Comparison of ENCODE assay signal across 26 cellular contexts in the genomic region with DNA sequence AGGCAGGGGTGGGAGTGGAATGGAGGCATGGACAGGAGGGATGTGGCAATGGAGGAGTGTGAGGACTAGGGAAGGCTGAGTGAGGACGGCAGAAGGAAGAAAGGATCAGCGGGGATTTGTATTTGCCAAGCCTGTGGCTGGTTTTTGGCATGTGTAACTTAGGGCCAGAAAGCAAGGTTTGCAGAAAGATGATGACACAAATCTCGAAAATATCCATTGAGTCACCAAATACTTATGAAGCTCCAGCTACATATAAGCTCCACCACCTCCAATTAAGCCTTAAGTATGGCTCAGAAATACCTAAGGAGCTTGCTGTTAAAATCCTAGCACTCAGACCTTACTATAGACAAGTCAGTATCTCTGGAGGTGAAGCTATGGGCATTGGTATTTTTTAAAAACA.
DNase-seq lines count a peak whose midpoint lies in the region; ATAC-seq and TF ChIP-seq lines count a peak whose summit lies in the region.
"Had no signal": no experiment of that assay in that cellular context is flagged by ENCODE, and none has a peak within 500 bp of the region (broad histone marks: within the 10 kb centered on the region; RNA-seq: fewer than 3 reads in every experiment).

No MANE protein-coding gene starts in this region.

- no peaks in the 10 kb centered on the region for H3K9me1 ChIP-seq in IMR-90 (ENCODE audit: insufficient read depth, low read length)

- H3K56ac ChIP-seq in IMR-90 (ENCODE audit: extremely low read depth, insufficient read depth, low read length), result no peak overlapping the region

- DNase-seq in AG10803 (ENCODE audit: low read depth) (peak; percentile 95), IMR-90 (peak; percentile 54), choroid plexus epithelial cell (ENCODE audit: low read depth) (peak; percentile 14), trophoblast cell (peak; percentile 10 to 76), adrenal gland (no peak)
- no peak for DNase-seq in CD8-positive, alpha-beta T cell
- DNase-seq: activated CD4-positive, CD25-positive, alpha-beta regulatory T cell treated with anti-CD3 and anti-CD28 coated beads, Interleukin-2, amount 50 U/mL, for 72 hours; activated CD8-positive, alpha-beta T cell treated with anti-CD3 and anti-CD28 coated beads for 36 hours; activated effector memory CD4-positive, alpha-beta T cell treated with anti-CD3 and anti-CD28 coated beads, Interleukin-2, amount 50 U/mL, for 16 hours; colonic mucosa; effector memory CD8-positive, alpha-beta T cell; islet precursor cell; Kasumi-1; lower lobe of right lung; NCI-H1092; NCI-H187; NCI-H2171 treated with DMSO at 0.1 percent for 48 hours; NCI-H526 treated with DMSO at 0.1 percent for 48 hours; stimulated activated CD4-positive, alpha-beta T cell treated with anti-CD3 and anti-CD28 coated beads, Interleukin-1b, Interleukin-23, amount 100 ng/mL, for 48 hours; upper lobe of right lung had no signal

- no peaks in the 10 kb centered on the region for H3K36me3 Mint-ChIP-seq in CD8-positive, alpha-beta T cell

- no CpG with 5 or more reads among the region's 3 CpGs for WGBS in IMR-90 (ENCODE audit: extremely low coverage in 2 of 2, insufficient read length in 1 of 2), 2 experiments
- no CpG with 5 or more reads among the region's 3 CpGs for WGBS in trophoblast cell (ENCODE audit: extremely low coverage, insufficient coverage, insufficient read length)
- 77 to 90% (median 84%) methylated on average over 3 of the region's 3 CpGs for WGBS in adrenal gland, 4 donors

- BruUV-seq in IMR-90 (replicated peaks; lab: Mats Ljungman, UMichigan), result no TSS peak

- no peaks in the 10 kb centered on the region for H3K4me1 ChIP-seq in IMR-90 (ENCODE audit: control insufficient read depth, insufficient read depth, low read length)
- H3K4me1 ChIP-seq in trophoblast cell (ENCODE audit: control insufficient read depth in 1 of 2, insufficient read depth in 2 of 2, low read length in 2 of 2), result peaks cover 0 to 2% of the 10 kb centered on the region in 2 experiments
- no peaks in the 10 kb centered on the region for H3K4me1 ChIP-seq in CD8-positive, alpha-beta T cell (ENCODE audit: insufficient read depth, low read length)
- no peaks in the 10 kb centered on the region for H3K4me1 ChIP-seq in adrenal gland (replicated peaks in 1 of 2)
- H3K4me1 ChIP-seq: colonic mucosa, lower lobe of right lung, SJSA1, upper lobe of right lung had no signal

- H3K27ac ChIP-seq in IMR-90 (ENCODE audit: insufficient read depth, low read length) (no peak overlapping the region), trophoblast cell (ENCODE audit: low read depth, low read length) (no peak overlapping the region), adrenal gland (no peak overlapping the region)
- H3K27ac ChIP-seq in CD8-positive, alpha-beta T cell (ENCODE audit: low read depth, low read length), result no peak overlapping the region
- H3K27ac ChIP-seq: C4-2B, colonic mucosa, lower lobe of right lung, SJSA1, skin epidermis, upper lobe of right lung had no signal

- H4K91ac ChIP-seq in IMR-90 (ENCODE audit: insufficient read depth, low read depth, low read length) (no peak overlapping the region), trophoblast cell (ENCODE audit: low read depth, low read length) (no peak overlapping the region)

- TF ChIP-seq CTCF in AG10803 (conservative IDR thresholded peaks at IDR 0.05; ENCODE audit: low read length) (no peak), IMR-90 (conservative IDR thresholded peaks at IDR 0.05; ENCODE audit: low read depth, low read length) (no peak), choroid plexus epithelial cell (conservative IDR thresholded peaks at IDR 0.05; ENCODE audit: low read depth, low read length) (no peak), adrenal gland (IDR thresholded peaks at IDR 0.05) (no peak)
- no peak for TF ChIP-seq CTCF in CD8-positive, alpha-beta T cell (IDR thresholded peaks at IDR 0.05)

- no peaks in the 10 kb centered on the region for H3K36me3 ChIP-seq in IMR-90 (ENCODE audit: control insufficient read depth, insufficient read depth, low read length)
- no peaks in the 10 kb centered on the region for H3K36me3 ChIP-seq in trophoblast cell (ENCODE audit: control insufficient read depth in 1 of 2, insufficient read depth in 2 of 2, low read length in 2 of 2)
- no peaks in the 10 kb centered on the region for H3K36me3 ChIP-seq in CD8-positive, alpha-beta T cell (ENCODE audit: insufficient read depth, low read length)
- H3K36me3 ChIP-seq in adrenal gland (replicated peaks in 1 of 2), result no peaks in the 10 kb centered on the region
- H3K36me3 ChIP-seq: colonic mucosa, lower lobe of right lung, SJSA1, upper lobe of right lung had no signal

- no peak overlapping the region for H2BK12ac ChIP-seq in trophoblast cell (ENCODE audit: low read length)

- H2AK5ac ChIP-seq in IMR-90 (ENCODE audit: low read depth, low read length) (no peak overlapping the region), trophoblast cell (ENCODE audit: low read length) (no peak overlapping the region)

- H3K4me1 Mint-ChIP-seq in CD8-positive, alpha-beta T cell (ENCODE audit: low read depth), result no peaks in the 10 kb centered on the region

- no peak overlapping the region for H4K12ac ChIP-seq in trophoblast cell (ENCODE audit: low read depth, low read length)

- no peak overlapping the region for H3K18ac ChIP-seq in IMR-90 (ENCODE audit: low read depth, low read length)
- no peak overlapping the region for H3K18ac ChIP-seq in trophoblast cell (ENCODE audit: low read length)

- no peak for TF ChIP-seq RAD21 in IMR-90 (IDR thresholded peaks at IDR 0.05; ENCODE audit: low read length)

- TF ChIP-seq POLR2A in IMR-90 (IDR thresholded peaks at IDR 0.05; ENCODE audit: low read depth, low read length), result no peak
- TF ChIP-seq POLR2A in adrenal gland (IDR thresholded peaks at IDR 0.05), result no peak

- H4K20me1 ChIP-seq in IMR-90 (ENCODE audit: insufficient read depth, low read length), result no peaks in the 10 kb centered on the region

- H3K4me2 ChIP-seq in IMR-90 (ENCODE audit: low read depth, low read length), result no peak overlapping the region
- H3K4me2 ChIP-seq in trophoblast cell (ENCODE audit: low read length), result no peak overlapping the region
- H3K4me2 ChIP-seq: GM23338 had no signal

- H2BK15ac ChIP-seq in IMR-90 (ENCODE audit: low read depth, low read length), result no peak overlapping the region

- no peak overlapping the region for H3K4me3 Mint-ChIP-seq in CD8-positive, alpha-beta T cell
- H3K4me3 Mint-ChIP-seq: activated CD8-positive, alpha-beta T cell treated with anti-CD3 and anti-CD28 coated beads for 36 hours; effector memory CD8-positive, alpha-beta T cell; GM23338 had no signal

- in situ Hi-C loops in IMR-90 (cut with MboI; ENCODE audit: low sequenced_read_pairs), result no loop called here

- H2BK20ac ChIP-seq in IMR-90 (ENCODE audit: low read depth, low read length), result no peak overlapping the region

- no peak overlapping the region for H3K4me3 ChIP-seq in AG10803 (ENCODE audit: low read length)
- no peak overlapping the region for H3K4me3 ChIP-seq in IMR-90 (ENCODE audit: insufficient read depth, low read depth, low read length)
- no peak overlapping the region for H3K4me3 ChIP-seq in choroid plexus epithelial cell (ENCODE audit: low read depth, low read length)
- H3K4me3 ChIP-seq in trophoblast cell (ENCODE audit: low read depth, low read length), result no peak overlapping the region
- no peak overlapping the region for H3K4me3 ChIP-seq in CD8-positive, alpha-beta T cell (ENCODE audit: low read depth, low read length)
- H3K4me3 ChIP-seq in adrenal gland, result no peak overlapping the region
- H3K4me3 ChIP-seq: colonic mucosa, GM23338, lower lobe of right lung, SJSA1, skin epidermis, upper lobe of right lung had no signal

- no peak overlapping the region for H2AK9ac ChIP-seq in IMR-90 (replicated peaks; ENCODE audit: low read depth, low read length, poor library complexity)

- no peak overlapping the region for H3K4ac ChIP-seq in IMR-90 (ENCODE audit: low read depth, low read length)
- H3K4ac ChIP-seq in trophoblast cell (ENCODE audit: low read depth, low read length), result no peak overlapping the region

- H4K5ac ChIP-seq in IMR-90 (ENCODE audit: low read depth, low read length), result no peak overlapping the region

- H3K79me1 ChIP-seq in IMR-90 (ENCODE audit: low read depth in 1 of 2, low read length in 2 of 2) (no peaks in the 10 kb centered on the region), trophoblast cell (ENCODE audit: low read length) (no peaks in the 10 kb centered on the region)

- POLR2A ChIA-PET in IMR-90 (lab: Charles Lee; ENCODE audit: unreplicated experiment), result no interaction called here
- POLR2A ChIA-PET in CD8-positive, alpha-beta T cell (lab: Charles Lee), result no interaction called here

- no peak overlapping the region for H2BK120ac ChIP-seq in IMR-90 (ENCODE audit: low read depth, low read length)
- H2BK120ac ChIP-seq in trophoblast cell (ENCODE audit: insufficient read depth, low read length, poor library complexity), result no peak overlapping the region

- no peaks in the 10 kb centered on the region for H3K79me2 ChIP-seq in trophoblast cell (ENCODE audit: control insufficient read depth, insufficient read depth, low read length, poor library complexity)

- CTCF ChIA-PET in IMR-90 (lab: Yijun Ruan, JAX), result no interaction called here
- CTCF ChIA-PET in CD8-positive, alpha-beta T cell (lab: Charles Lee), result no interaction called here

- no peak overlapping the region for H2BK5ac ChIP-seq in IMR-90 (ENCODE audit: low read depth, low read length, poor library complexity, severe bottlenecking)
- H2BK5ac ChIP-seq in trophoblast cell (ENCODE audit: low read depth, low read length, poor library complexity), result no peak overlapping the region

- H3K27ac Mint-ChIP-seq in CD8-positive, alpha-beta T cell, result no peak overlapping the region
- H3K27ac Mint-ChIP-seq: activated CD8-positive, alpha-beta T cell treated with anti-CD3 and anti-CD28 coated beads for 36 hours; effector memory CD8-positive, alpha-beta T cell; GM23338 had no signal

- H3K23ac ChIP-seq in IMR-90 (ENCODE audit: low read depth, low read length) (no peak overlapping the region), trophoblast cell (ENCODE audit: low read length) (no peak overlapping the region)

- dilution Hi-C loops in IMR-90 (cut with HindIII; ENCODE audit: low sequenced_read_pairs, unreplicated experiment), result no loop called here

- H3K9ac ChIP-seq in IMR-90 (ENCODE audit: low read depth, low read length), result no peak overlapping the region
- H3K9ac ChIP-seq in trophoblast cell (ENCODE audit: low read length), result no peak overlapping the region

- no peaks in the 10 kb centered on the region for H3K9me3 ChIP-seq in IMR-90 (ENCODE audit: control insufficient read depth, insufficient read depth, low read length)
- no peaks in the 10 kb centered on the region for H3K9me3 ChIP-seq in trophoblast cell (ENCODE audit: insufficient read depth, low read depth, low read length)
- H3K9me3 ChIP-seq in CD8-positive, alpha-beta T cell (ENCODE audit: low read length), result no peaks in the 10 kb centered on the region
- H3K9me3 ChIP-seq in adrenal gland (replicated peaks in 1 of 3), result no peaks in the 10 kb centered on the region
- H3K9me3 ChIP-seq: colonic mucosa, lower lobe of right lung, SJSA1, upper lobe of right lung had no signal

- intact Hi-C loops in IMR-90 (cut with micrococcal nuclease) (no loop called here), adrenal gland (cut with DNase I) (no loop called here)
- intact Hi-C loops in CD8-positive, alpha-beta T cell (cut with DNase I, micrococcal nuclease), result no loop called here

- H3K9me3 Mint-ChIP-seq in CD8-positive, alpha-beta T cell, result peaks cover 3% of the 10 kb centered on the region
- H3K9me3 Mint-ChIP-seq: effector memory CD8-positive, alpha-beta T cell; GM23338 had no signal

- H3K27me3 ChIP-seq in IMR-90 (ENCODE audit: control insufficient read depth, insufficient read depth, low read length), result peaks cover 4% of the 10 kb centered on the region
- no peaks in the 10 kb centered on the region for H3K27me3 ChIP-seq in trophoblast cell (ENCODE audit: insufficient read depth, low read length)
- H3K27me3 ChIP-seq in CD8-positive, alpha-beta T cell (ENCODE audit: insufficient read depth, low read length), result no peaks in the 10 kb centered on the region
- H3K27me3 ChIP-seq in adrenal gland, result no peaks in the 10 kb centered on the region
- H3K27me3 ChIP-seq: colonic mucosa, upper lobe of right lung had no signal

- H3K27me3 Mint-ChIP-seq in CD8-positive, alpha-beta T cell (ENCODE audit: low read depth), result no peaks in the 10 kb centered on the region
- H3K27me3 Mint-ChIP-seq: activated CD8-positive, alpha-beta T cell treated with anti-CD3 and anti-CD28 coated beads for 36 hours; effector memory CD8-positive, alpha-beta T cell had no signal

- ATAC-seq in IMR-90 (ENCODE audit: low read depth) (peak; percentile 56; the same call in 1 of the 2 replicates), HG03175 (IDR thresholded peaks at IDR 0.05; ENCODE audit: unreplicated experiment) (no peak), GM21390 (IDR thresholded peaks at IDR 0.05; ENCODE audit: unreplicated experiment) (no peak)
- ATAC-seq in CD8-positive, alpha-beta T cell, result no peak
- ATAC-seq: activated CD8-positive, alpha-beta T cell treated with anti-CD3 and anti-CD28 coated beads for 36 hours; effector memory CD8-positive, alpha-beta T cell; GM23338; lower lobe of right lung; upper lobe of right lung had no signal

- H3K14ac ChIP-seq in IMR-90 (replicated peaks; ENCODE audit: low read depth, low read length) (no peak overlapping the region), trophoblast cell (ENCODE audit: low read length) (no peak overlapping the region)

- H2AFZ ChIP-seq in IMR-90 (replicated peaks; ENCODE audit: low read length, poor library complexity), result no peak overlapping the region
- H2AFZ ChIP-seq in trophoblast cell (ENCODE audit: insufficient read depth, low read length, poor library complexity), result no peak overlapping the region
- H2AFZ ChIP-seq: GM23338 had no signal

- H4K8ac ChIP-seq in IMR-90 (ENCODE audit: low read depth in 2 of 2, low read length in 2 of 2) (no peak overlapping the region), trophoblast cell (ENCODE audit: low read depth, low read length) (no peak overlapping the region)

Comparison
In these comparisons a context has a peak if more than half of its experiments do, and no peak if none do; other contexts are left out.
1. DNase-seq: peak in AG10803 (single experiment), IMR-90 (single experiment), choroid plexus epithelial cell (single experiment) and trophoblast cell (2 of 2); none in CD8-positive, alpha-beta T cell (0 of 7) and adrenal gland (0 of 7).